Comparison of ENCODE assay signal across 8 cellular contexts in the genomic region with DNA sequence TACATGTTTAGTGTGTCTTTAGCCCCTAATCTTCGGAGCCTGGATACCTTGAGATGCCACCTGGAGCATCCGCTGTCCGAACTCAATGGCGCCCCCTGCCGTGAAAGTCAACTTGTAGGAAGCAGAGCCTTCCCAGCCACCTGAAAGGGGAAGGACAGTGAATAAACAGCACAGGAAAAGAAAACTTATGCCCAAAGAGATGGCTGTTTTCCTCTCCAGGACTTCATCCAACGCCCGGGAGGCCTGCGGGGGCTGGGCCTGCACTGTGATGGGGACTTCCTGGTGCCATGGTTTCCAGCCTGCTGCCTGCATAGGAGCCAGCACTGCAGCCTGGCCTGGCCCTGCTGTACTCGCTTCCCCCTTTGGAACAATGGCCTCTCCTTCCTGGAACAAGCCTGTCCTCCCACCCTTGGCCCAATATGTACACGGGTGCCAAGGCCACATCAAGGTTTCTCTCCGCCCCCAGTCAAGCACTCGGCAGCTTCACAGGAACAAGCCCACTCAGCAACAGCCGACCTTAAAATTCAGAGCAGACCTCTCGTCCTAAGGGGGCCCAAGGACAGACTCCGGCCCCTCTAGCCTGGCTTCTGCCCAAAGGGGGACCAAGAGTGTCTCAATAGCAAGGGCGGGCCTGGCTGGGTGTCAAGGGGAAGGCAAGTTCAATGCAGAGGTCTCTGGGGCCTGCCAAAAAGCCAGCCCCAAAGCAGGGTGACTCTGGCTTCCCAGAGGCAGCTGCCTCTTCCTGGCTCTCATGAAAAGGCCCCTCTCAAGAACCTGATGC. TPM values are rescaled to one million over a fixed set of nuclear protein-coding genes. Genes with fewer than 3 reads are reported as not detected.
A peak's percentile ranks its signal among the peaks of the same experiment; 100 is the strongest.
DNase-seq lines count a peak whose midpoint lies in the region; ATAC-seq and TF ChIP-seq lines count a peak whose summit lies in the region.

No MANE protein-coding gene starts in this region.

- DNase-seq in NCI-H2029 (lab: John Stamatoyannopoulos, UW) = peak; percentile 74
- DNase-seq in NCI-H2029 treated with DMSO at 0.1 percent for 48 hours (lab: John Stamatoyannopoulos, UW) = no peak
- DNase-seq in NCI-H774 (lab: John Stamatoyannopoulos, UW) = peak; percentile 9
- peak; percentile 63 for DNase-seq in activated CD8-positive, alpha-beta memory T cell treated with anti-CD3 and anti-CD28 coated beads, Interleukin-2, amount 50 U/mL, for 24 hours (ENCODE audit: extremely low read depth)
- DNase-seq in erythroblast (lab: John Stamatoyannopoulos, UW) = peak; percentile 66 to 84
- DNase-seq in neural progenitor cell (ENCODE audit: low spot score) = peak; percentile 84
- DNase-seq in substantia nigra (lab: John Stamatoyannopoulos, UW) = peak in 43 of 49 donors; percentile 22 to 87 (median 73)

- no peaks in the 10 kb centered on the region for H3K27me3 ChIP-seq in neural progenitor cell

- H3K4me2 ChIP-seq in neural progenitor cell = no peak overlapping the region

- TF ChIP-seq CTCF in neural progenitor cell (IDR thresholded peaks at IDR 0.05) = peak; percentile 83

- H3K4me1 Mint-ChIP-seq in neural progenitor cell = peaks cover 8% of the 10 kb centered on the region

- no peak overlapping the region for H3K4me3 ChIP-seq in neural progenitor cell

- no peak overlapping the region for H3K27ac Mint-ChIP-seq in neural progenitor cell

- no peak for ATAC-seq in HG03521 (IDR thresholded peaks at IDR 0.05; ENCODE audit: unreplicated experiment)

- H3K36me3 ChIP-seq in neural progenitor cell = no peaks in the 10 kb centered on the region

- H3K27ac ChIP-seq in neural progenitor cell (no peak overlapping the region), substantia nigra (ENCODE audit: low read depth, low read length, poor library complexity, severe bottlenecking) (peak overlapping the region; percentile 50)

- peaks cover 6% of the 10 kb centered on the region for H4K20me1 ChIP-seq in neural progenitor cell (ENCODE audit: low read depth)

- no peak overlapping the region for H2AFZ ChIP-seq in neural progenitor cell (replicated peaks)

- H3K36me3 Mint-ChIP-seq in neural progenitor cell = peaks cover 5% of the 10 kb centered on the region

- H3K9me3 ChIP-seq in neural progenitor cell (ENCODE audit: low read depth) = no peaks in the 10 kb centered on the region

- H3K9me3 Mint-ChIP-seq in neural progenitor cell = no peaks in the 10 kb centered on the region

- no peak for TF ChIP-seq POLR2A in erythroblast (IDR thresholded peaks at IDR 0.05; ENCODE audit: low read length)

- peaks cover 11% of the 10 kb centered on the region for H3K79me2 ChIP-seq in neural progenitor cell (ENCODE audit: low read depth)

- peaks cover 2% of the 10 kb centered on the region for H3K27me3 Mint-ChIP-seq in neural progenitor cell (ENCODE audit: insufficient read depth, low read depth)

- peaks cover 20% of the 10 kb centered on the region for H3F3A ChIP-seq in neural progenitor cell (ENCODE audit: low read depth)

- H3K9ac ChIP-seq in neural progenitor cell = no peak overlapping the region

- no peaks in the 10 kb centered on the region for H3K4me1 ChIP-seq in neural progenitor cell

- peak overlapping the region; percentile 58 for H3K4me3 Mint-ChIP-seq in neural progenitor cell

RNA-seq across cellular contexts. Expression of a gene that starts 4.5 kb away (rescaled TPM):
- 0.09 and 0.96 TPM in 2 replicates for total RNA-seq in neural progenitor cell (ENCODE audit: low replicate concordance)

RNA-seq across cellular contexts. Expression of a gene that starts 6.4 kb away (rescaled TPM):
- total RNA-seq in neural progenitor cell (ENCODE audit: low replicate concordance) = 20.9 and 23.8 TPM in 2 replicates

RNA-seq across cellular contexts. Expression of a gene that starts 29.7 kb away (rescaled TPM):
- total RNA-seq in neural progenitor cell (ENCODE audit: low replicate concordance) = 0.90 and 1.3 TPM in 2 replicates

RNA-seq across cellular contexts. Expression of a gene that starts 48.0 kb away (rescaled TPM):
- total RNA-seq in neural progenitor cell (ENCODE audit: low replicate concordance) = 17.2 and 36.3 TPM in 2 replicates

RNA-seq across cellular contexts. Expression of a gene that starts 56.0 kb away (rescaled TPM):
- total RNA-seq in neural progenitor cell (ENCODE audit: low replicate concordance) = 26.8 and 57.4 TPM in 2 replicates
